9 cellular contexts compared by ENCODE assay signal in the genomic region with DNA sequence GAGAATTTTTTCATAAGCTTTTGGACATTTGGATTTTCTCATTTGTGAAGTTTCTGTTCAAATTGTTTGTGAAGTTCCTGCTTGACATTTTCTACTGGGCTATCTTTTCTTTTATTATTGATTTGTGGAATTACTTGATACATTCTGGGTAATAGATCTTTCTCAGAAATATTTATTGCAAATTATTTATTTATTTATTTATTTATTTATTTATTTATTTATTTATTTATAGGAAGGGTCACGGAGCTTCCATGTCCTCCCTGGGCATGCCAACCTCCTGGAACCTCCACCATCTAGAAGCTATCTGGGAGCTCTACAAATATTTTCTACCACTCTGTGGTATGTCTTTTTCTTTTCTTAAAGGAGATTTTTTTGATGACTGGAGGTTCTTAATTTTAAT. TPM values are rescaled to one million over a fixed set of nuclear protein-coding genes. Genes with fewer than 3 reads are reported as not detected.
"Had no signal": no experiment of that assay in that cellular context is flagged by ENCODE, and none has a peak within 500 bp of the region (broad histone marks: within the 10 kb centered on the region; RNA-seq: fewer than 3 reads in every experiment).

No MANE protein-coding gene starts in this region.

- DNase-seq: GDM1, GF-D8 had no signal

- FAIRE-seq: G401.6, GM12878, GM12891, GM12892, GM18507, GM19239 had no signal

- ATAC-seq: GM12878 had no signal

- H3K4me3 ChIP-seq: GM12878 had no signal

RNA-seq across cellular contexts. Expression of a gene that starts 25.7 kb away (rescaled TPM):
- total RNA-seq: G401, GM12878 had no signal
- polyA plus RNA-seq: GM12878 had no signal

RNA-seq across cellular contexts. Expression of a gene that starts 46.7 kb away (rescaled TPM):
- total RNA-seq: G401, GM12878 had no signal
- polyA plus RNA-seq: GM12878 had no signal
